Comparison of ENCODE assay signal across 20 cellular contexts in the genomic region with DNA sequence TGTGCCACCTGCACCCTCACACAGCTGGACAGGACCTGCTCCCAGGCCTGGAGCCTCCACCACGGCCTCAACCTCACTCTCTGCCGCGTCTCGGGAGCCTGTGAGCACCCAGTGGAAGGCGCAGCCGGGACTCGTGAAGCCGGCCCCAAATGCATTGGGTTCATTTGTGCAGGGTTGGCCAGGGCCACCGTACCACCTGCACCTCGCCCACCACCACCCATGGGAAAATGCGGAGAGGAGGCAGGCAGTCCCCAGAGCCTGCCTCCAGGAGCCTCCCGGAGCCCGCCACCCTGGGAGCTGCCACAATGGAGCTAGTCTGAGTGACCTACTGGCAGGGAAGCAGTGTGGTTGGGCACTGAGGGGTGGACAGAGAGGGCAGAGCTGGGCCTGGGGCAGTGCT.
DNase-seq lines count a peak whose midpoint lies in the region; ATAC-seq and TF ChIP-seq lines count a peak whose summit lies in the region.
"Had no signal": no experiment of that assay in that cellular context is flagged by ENCODE, and none has a peak within 500 bp of the region (broad histone marks: within the 10 kb centered on the region; RNA-seq: fewer than 3 reads in every experiment).

No MANE protein-coding gene starts in this region.

- H2BK12ac ChIP-seq in neuronal stem cell (ENCODE audit: low read length) = peak overlapping the region; percentile 30

- intact Hi-C loops in dendritic cell treated with granulocyte-macrophage colony-stimulating factor and Interleukin-4, amounts not matched to agents 40 ng/mL and 50 ng/mL, for 4 days (cut with micrococcal nuclease) = no loop called here
- intact Hi-C loops in esophagus squamous epithelium (cut with DNase I) = no loop called here

- H3K36me3 Mint-ChIP-seq in dendritic cell treated with granulocyte-macrophage colony-stimulating factor and Interleukin-4, amounts not matched to agents 40 ng/mL and 50 ng/mL, for 4 days (ENCODE audit: low read depth) = no peaks in the 10 kb centered on the region
- H3K36me3 Mint-ChIP-seq: CD4-positive, CD25-positive, alpha-beta regulatory T cell; CD8-positive, alpha-beta memory T cell had no signal

- no peak overlapping the region for H3K4ac ChIP-seq in neuronal stem cell (ENCODE audit: low read length)

- no peak for TF ChIP-seq POLR2A in esophagus squamous epithelium (IDR thresholded peaks at IDR 0.05)

- H3K27ac Mint-ChIP-seq in dendritic cell treated with granulocyte-macrophage colony-stimulating factor and Interleukin-4, amounts not matched to agents 40 ng/mL and 50 ng/mL, for 4 days = peak overlapping the region; percentile 38
- H3K27ac Mint-ChIP-seq: CD4-positive, CD25-positive, alpha-beta regulatory T cell; CD8-positive, alpha-beta memory T cell; H9 had no signal

- no peak overlapping the region for H2BK120ac ChIP-seq in neuronal stem cell (ENCODE audit: low read depth, low read length)

- no peaks in the 10 kb centered on the region for H3K9me3 Mint-ChIP-seq in dendritic cell treated with granulocyte-macrophage colony-stimulating factor and Interleukin-4, amounts not matched to agents 40 ng/mL and 50 ng/mL, for 4 days
- H3K9me3 Mint-ChIP-seq: CD4-positive, CD25-positive, alpha-beta regulatory T cell had no signal

- H3K9ac ChIP-seq in neuronal stem cell (ENCODE audit: low read depth, low read length, poor library complexity) (peak overlapping the region; percentile 12), skeletal muscle tissue (ENCODE audit: low read depth in 1 of 3, low read length in 3 of 3) (no peak overlapping the region)

- peak overlapping the region; percentile 47 for H3K14ac ChIP-seq in neuronal stem cell (ENCODE audit: low read length)

- H4K8ac ChIP-seq in neuronal stem cell (ENCODE audit: low read depth, low read length) = no peak overlapping the region

- no peak overlapping the region for H2BK5ac ChIP-seq in neuronal stem cell (ENCODE audit: low read length)

- no peaks in the 10 kb centered on the region for H3K27me3 ChIP-seq in esophagus squamous epithelium
- no peaks in the 10 kb centered on the region for H3K27me3 ChIP-seq in neuronal stem cell (ENCODE audit: control insufficient read depth in 3 of 3, insufficient read depth in 3 of 3, low read depth in 1 of 3, low read length in 3 of 3)
- peaks cover 3 to 18% (median 8%) of the 10 kb centered on the region in 3 donors for H3K27me3 ChIP-seq in skeletal muscle tissue (ENCODE audit: control insufficient read depth in 3 of 3, insufficient read depth in 3 of 3, low read length in 3 of 3)
- H3K27me3 ChIP-seq: BE2C had no signal

- no peaks in the 10 kb centered on the region for H3K36me3 ChIP-seq in esophagus squamous epithelium
- H3K36me3 ChIP-seq in neuronal stem cell (replicated peaks in 1 of 2; ENCODE audit: control insufficient read depth in 2 of 2, insufficient read depth in 2 of 2, low read length in 2 of 2) = no peaks in the 10 kb centered on the region
- H3K36me3 ChIP-seq in skeletal muscle tissue (ENCODE audit: control insufficient read depth in 3 of 3, insufficient read depth in 3 of 3, low read length in 3 of 3) = no peaks in the 10 kb centered on the region
- H3K36me3 ChIP-seq: BE2C had no signal

- no peak overlapping the region for H3K4me3 Mint-ChIP-seq in dendritic cell treated with granulocyte-macrophage colony-stimulating factor and Interleukin-4, amounts not matched to agents 40 ng/mL and 50 ng/mL, for 4 days
- H3K4me3 Mint-ChIP-seq: CD4-positive, CD25-positive, alpha-beta regulatory T cell; CD8-positive, alpha-beta memory T cell; H9 had no signal

- DNase-seq in esophagus squamous epithelium (lab: John Stamatoyannopoulos, UW) (no peak), neuronal stem cell (ENCODE audit: low spot score) (no peak), DMS114 treated with DMSO at 0.1 percent for 48 hours (lab: John Stamatoyannopoulos, UW; ENCODE audit: unreplicated experiment) (no peak), DMS53 treated with DMSO at 0.1 percent for 48 hours (lab: John Stamatoyannopoulos, UW; ENCODE audit: unreplicated experiment) (no peak)
- DNase-seq: ACHN; BE2C; C1 segment of cervical spinal cord; CD4-positive, CD25-positive, alpha-beta regulatory T cell; CD8-positive, alpha-beta memory T cell; COR-L47; DMS 273 treated with DMSO at 0.1 percent for 48 hours; DMS79; GF-D8; GOT3; H9 had no signal

- H2AK5ac ChIP-seq in neuronal stem cell (ENCODE audit: low read depth, low read length) = peak overlapping the region; percentile 47

- ATAC-seq in HG03354 (IDR thresholded peaks at IDR 0.05; ENCODE audit: poor library complexity, severe bottlenecking, unreplicated experiment) = no peak
- ATAC-seq: K562 had no signal

- peaks cover 25 to 46% (median 28%) of the 10 kb centered on the region in 3 donors for H3K4me1 ChIP-seq in esophagus squamous epithelium
- H3K4me1 ChIP-seq in neuronal stem cell (ENCODE audit: control insufficient read depth in 2 of 2, insufficient read depth in 1 of 2, low read depth in 1 of 2, low read length in 2 of 2) = peaks cover 0 to 11% of the 10 kb centered on the region in 2 donors
- H3K4me1 ChIP-seq in skeletal muscle tissue (ENCODE audit: control insufficient read depth in 3 of 3, insufficient read depth in 3 of 3, low read length in 3 of 3) = peaks cover 7 to 15% (median 10%) of the 10 kb centered on the region in 3 donors
- H3K4me1 ChIP-seq: BE2C had no signal

- H3K23ac ChIP-seq in neuronal stem cell (ENCODE audit: low read depth, low read length, poor library complexity) = peak overlapping the region; percentile 60

- H3K18ac ChIP-seq in neuronal stem cell (ENCODE audit: low read length) = peak overlapping the region; percentile 87

- H3K9me3 ChIP-seq in esophagus squamous epithelium = no peaks in the 10 kb centered on the region
- H3K9me3 ChIP-seq in neuronal stem cell (replicated peaks in 1 of 2; ENCODE audit: control insufficient read depth in 2 of 2, insufficient read depth in 1 of 2, low read depth in 1 of 2, low read length in 2 of 2) = no peaks in the 10 kb centered on the region
- H3K9me3 ChIP-seq in skeletal muscle tissue (ENCODE audit: control insufficient read depth in 3 of 3, low read length in 3 of 3) = no peaks in the 10 kb centered on the region
- H3K9me3 ChIP-seq: BE2C had no signal

- H4K91ac ChIP-seq in neuronal stem cell (ENCODE audit: low read depth, low read length, poor library complexity) = no peak overlapping the region

- H2BK15ac ChIP-seq in neuronal stem cell (ENCODE audit: low read length) = peak overlapping the region; percentile 10

- 51% methylated on average over 3 of the region's 13 CpGs; no CpG with 5 or more reads in 1 of the 2 donors for WGBS in esophagus squamous epithelium, 2 donors
- WGBS in neuronal stem cell (ENCODE audit: extremely low coverage in 2 of 2, insufficient read length in 2 of 2, insufficient replicate concordance in 1 of 2), 2 donors = no CpG with 5 or more reads among the region's 13 CpGs

- H3K79me1 ChIP-seq in neuronal stem cell (ENCODE audit: low read depth, low read length) = no peaks in the 10 kb centered on the region

- no peak overlapping the region for H3K4me2 ChIP-seq in neuronal stem cell (ENCODE audit: insufficient read depth, low read length, poor library complexity, severe bottlenecking)

- peaks cover 80% of the 10 kb centered on the region for H3K4me1 Mint-ChIP-seq in dendritic cell treated with granulocyte-macrophage colony-stimulating factor and Interleukin-4, amounts not matched to agents 40 ng/mL and 50 ng/mL, for 4 days (ENCODE audit: low read depth)
- H3K4me1 Mint-ChIP-seq: CD4-positive, CD25-positive, alpha-beta regulatory T cell had no signal

- no peak overlapping the region for H2AFZ ChIP-seq in neuronal stem cell (ENCODE audit: low read length)

- H3K27ac ChIP-seq in esophagus squamous epithelium = peak overlapping the region in 3 of 4 donors; percentile 30 to 44 (median 39)
- H3K27ac ChIP-seq in neuronal stem cell (replicated peaks; ENCODE audit: low read length) = no peak overlapping the region
- H3K27ac ChIP-seq in skeletal muscle tissue (ENCODE audit: low read depth, low read length) = peak overlapping the region; percentile 44
- H3K27ac ChIP-seq: HL-60 had no signal

- H3K4me3 ChIP-seq in esophagus squamous epithelium (no peak overlapping the region), neuronal stem cell (ENCODE audit: low read length in 2 of 2) (no peak overlapping the region), skeletal muscle tissue (ENCODE audit: low read length in 3 of 3) (no peak overlapping the region)
- H3K4me3 ChIP-seq: K562 had no signal

- peaks cover 14% of the 10 kb centered on the region for H3K27me3 Mint-ChIP-seq in dendritic cell treated with granulocyte-macrophage colony-stimulating factor and Interleukin-4, amounts not matched to agents 40 ng/mL and 50 ng/mL, for 4 days

- no peak for TF ChIP-seq CTCF in esophagus squamous epithelium (IDR thresholded peaks at IDR 0.05)
